ENCODE assay signal across 8 cellular contexts in genomic region chr16:30032083-30032819, GRCh38. TPM values are rescaled to one million over a fixed set of nuclear protein-coding genes. Genes with fewer than 3 reads are reported as not detected.
DNase-seq lines count a peak whose midpoint lies in the region; ATAC-seq and TF ChIP-seq lines count a peak whose summit lies in the region.

No MANE protein-coding gene starts in this region.

- no peak overlapping the region for H3K27ac ChIP-seq in CD8-positive, alpha-beta memory T cell (ENCODE audit: low read depth, low read length)

- POLR2A ChIA-PET in CD8-positive, alpha-beta memory T cell (lab: Charles Lee), result interaction anchor here (0.5 to 0.7 kb wide), 4 partner anchors 174 to 330 kb away, joined by 3 to 8 read pairs (median 6); no protein-coding TSS in a partner anchor
- POLR2A ChIA-PET in activated CD4-positive, alpha-beta memory T cell treated with anti-CD3 and anti-CD28 coated beads, Interleukin-2, amount 10 ng/mL, durations not matched to agents 7 days and 5 days (lab: Charles Lee), result interaction anchor here (0.6 to 2.0 kb wide), 5 partner anchors 9 to 332 kb away, joined by 3 to 7 read pairs (median 4); partner anchors contain the start of genes ALDOA, C16orf92 and HIRIP3

- H3K9ac ChIP-seq in endocrine pancreas (ENCODE audit: control insufficient read depth, insufficient read depth, low read length), result peak overlapping the region; percentile 15

- CTCF ChIA-PET in CD8-positive, alpha-beta memory T cell (lab: Charles Lee), result interaction anchor here (0.6 to 3.7 kb wide), 24 partner anchors 11 to 390 kb away, joined by 3 to 19 read pairs (median 4); partner anchors contain the start of gene TBX6
- CTCF ChIA-PET in activated CD4-positive, alpha-beta memory T cell treated with anti-CD3 and anti-CD28 coated beads, Interleukin-2, amount 10 ng/mL, durations not matched to agents 7 days and 5 days (lab: Charles Lee), result interaction anchor here (0.5 to 2.5 kb wide), 44 partner anchors 9 to 352 kb away, joined by 3 to 33 read pairs (median 4); partner anchors contain the start of genes ALDOA, C16orf92, CDIPT and CORO1A

- H3K9me3 ChIP-seq in CD8-positive, alpha-beta memory T cell (ENCODE audit: low read length), result no peaks in the 10 kb centered on the region
- no peaks in the 10 kb centered on the region for H3K9me3 ChIP-seq in endocrine pancreas (ENCODE audit: control insufficient read depth, low read length)

- ATAC-seq in naive B cell (ENCODE audit: low read depth in 2 of 2) (peak; percentile 58 to 70), HG02885 (IDR thresholded peaks at IDR 0.05; ENCODE audit: poor library complexity, unreplicated experiment) (no peak)

- H3K36me3 ChIP-seq in CD8-positive, alpha-beta memory T cell (ENCODE audit: insufficient read depth, low read length), result no peaks in the 10 kb centered on the region
- H3K36me3 ChIP-seq in endocrine pancreas (ENCODE audit: control insufficient read depth, insufficient read depth, low read length), result no peaks in the 10 kb centered on the region

- H3K4me3 Mint-ChIP-seq in CD8-positive, alpha-beta memory T cell, result peak overlapping the region in 5 of 7 donors; percentile 34 to 75 (median 54)
- no peak overlapping the region for H3K4me3 Mint-ChIP-seq in activated CD4-positive, alpha-beta memory T cell treated with anti-CD3 and anti-CD28 coated beads, Interleukin-2, amount 10 ng/mL, durations not matched to agents 7 days and 5 days
- H3K4me3 Mint-ChIP-seq in naive B cell (peak overlapping the region in 2 of 8 donors; percentile 36 to 53), type B pancreatic cell (peak overlapping the region; percentile 79)

- peaks cover 44% of the 10 kb centered on the region for H3K27me3 ChIP-seq in CD8-positive, alpha-beta memory T cell (ENCODE audit: insufficient read depth, low read length, poor library complexity, severe bottlenecking)
- H3K27me3 ChIP-seq in endocrine pancreas (ENCODE audit: control insufficient read depth, insufficient read depth, low read length), result no peaks in the 10 kb centered on the region

- no peak overlapping the region for H3K4me3 ChIP-seq in CD8-positive, alpha-beta memory T cell (ENCODE audit: low read length)
- H3K4me3 ChIP-seq in endocrine pancreas (ENCODE audit: control insufficient read depth, insufficient read depth, low read length), result no peak overlapping the region

- TF ChIP-seq CTCF in type B pancreatic cell (conservative IDR thresholded peaks at IDR 0.05), result peak; percentile 89

- peaks cover 35 to 59% of the 10 kb centered on the region in 2 donors for H3K27me3 Mint-ChIP-seq in CD8-positive, alpha-beta memory T cell
- peaks cover 45% of the 10 kb centered on the region for H3K27me3 Mint-ChIP-seq in activated CD4-positive, alpha-beta memory T cell treated with anti-CD3 and anti-CD28 coated beads, Interleukin-2, amount 10 ng/mL, durations not matched to agents 7 days and 5 days
- H3K27me3 Mint-ChIP-seq in naive B cell (peaks cover 44 to 69% (median 67%) of the 10 kb centered on the region in 3 donors), type B pancreatic cell (peaks cover 68% of the 10 kb centered on the region)

- DNase-seq in CD8-positive, alpha-beta memory T cell, result peak; percentile 38 to 70 (median 53)
- DNase-seq in HT1080 (ENCODE audit: low read depth) (peak; percentile 62), NOMO-1 (lab: John Stamatoyannopoulos, UW; ENCODE audit: unreplicated experiment in 2 of 2) (peak; percentile 33 to 62), naive B cell (peak; percentile 62), type B pancreatic cell (ENCODE audit: extremely low spot score, unreplicated experiment) (no peak)
- DNase-seq in activated CD4-positive, alpha-beta memory T cell treated with anti-CD3 and anti-CD28 coated beads, Interleukin-2, amount 10 ng/mL, durations not matched to agents 7 days and 5 days, result peak; percentile 72

- peaks cover 0 to 4% (median 0%) of the 10 kb centered on the region in 3 donors for H3K36me3 Mint-ChIP-seq in CD8-positive, alpha-beta memory T cell
- no peaks in the 10 kb centered on the region for H3K36me3 Mint-ChIP-seq in activated CD4-positive, alpha-beta memory T cell treated with anti-CD3 and anti-CD28 coated beads, Interleukin-2, amount 10 ng/mL, durations not matched to agents 7 days and 5 days (ENCODE audit: low read depth)
- H3K36me3 Mint-ChIP-seq in naive B cell (peaks cover 0 to 10% of the 10 kb centered on the region in 2 donors), type B pancreatic cell (no peaks in the 10 kb centered on the region)

- peaks cover 0 to 10% (median 5%) of the 10 kb centered on the region in 3 donors for H3K4me1 Mint-ChIP-seq in CD8-positive, alpha-beta memory T cell
- peaks cover 25% of the 10 kb centered on the region for H3K4me1 Mint-ChIP-seq in activated CD4-positive, alpha-beta memory T cell treated with anti-CD3 and anti-CD28 coated beads, Interleukin-2, amount 10 ng/mL, durations not matched to agents 7 days and 5 days
- H3K4me1 Mint-ChIP-seq in naive B cell (peaks cover 9 to 32% (median 13%) of the 10 kb centered on the region in 3 donors), type B pancreatic cell (ENCODE audit: unreplicated experiment) (peaks cover 5% of the 10 kb centered on the region)

- peak overlapping the region in 2 of 8 donors; percentile 43 to 64 for H3K27ac Mint-ChIP-seq in CD8-positive, alpha-beta memory T cell
- H3K27ac Mint-ChIP-seq in activated CD4-positive, alpha-beta memory T cell treated with anti-CD3 and anti-CD28 coated beads, Interleukin-2, amount 10 ng/mL, durations not matched to agents 7 days and 5 days, result no peak overlapping the region
- H3K27ac Mint-ChIP-seq in naive B cell (no peak overlapping the region), type B pancreatic cell (no peak overlapping the region)

- H3K9me3 Mint-ChIP-seq in CD8-positive, alpha-beta memory T cell, result no peaks in the 10 kb centered on the region
- no peaks in the 10 kb centered on the region for H3K9me3 Mint-ChIP-seq in activated CD4-positive, alpha-beta memory T cell treated with anti-CD3 and anti-CD28 coated beads, Interleukin-2, amount 10 ng/mL, durations not matched to agents 7 days and 5 days
- peaks cover 0 to 1% (median 0%) of the 10 kb centered on the region in 7 donors for H3K9me3 Mint-ChIP-seq in naive B cell
- H3K9me3 Mint-ChIP-seq in type B pancreatic cell, result no peaks in the 10 kb centered on the region

- peaks cover 4% of the 10 kb centered on the region for H3K4me1 ChIP-seq in CD8-positive, alpha-beta memory T cell (ENCODE audit: insufficient read depth, low read length)
- no peaks in the 10 kb centered on the region for H3K4me1 ChIP-seq in endocrine pancreas (ENCODE audit: control insufficient read depth, insufficient read depth, low read length)

RNA-seq across cellular contexts. Expression of gene TLCD3B, which starts 1.2 kb away (rescaled TPM):
- total RNA-seq in CD8-positive, alpha-beta memory T cell, result under 1 TPM; 0.55 to 0.84 TPM
- polyA plus RNA-seq in CD8-positive, alpha-beta memory T cell, result not detected
- total RNA-seq in HT1080 (2014; rRNA removed; shearing (Covaris generic)), result 0.11 and 0.13 TPM in 2 replicates
- 0.53 and 0.57 TPM in 2 replicates for polyA plus RNA-seq in HT1080 (2015; cell fraction: cytosol; rRNA removed)
- 0.62 and 0.74 TPM in 2 replicates for polyA plus RNA-seq in HT1080 (2015; cell fraction: nucleus; rRNA removed)
- 1 to 10 TPM; 6.0 to 6.9 TPM for total RNA-seq in activated CD4-positive, alpha-beta memory T cell treated with anti-CD3 and anti-CD28 coated beads, Interleukin-2, amount 10 ng/mL, durations not matched to agents 7 days and 5 days
- polyA plus RNA-seq in naive B cell (ENCODE audit: low read depth in 6 of 6), result not detected
- total RNA-seq in type B pancreatic cell (ENCODE audit: low replicate concordance), result 0.31 and 2.1 TPM in 2 replicates

RNA-seq across cellular contexts. Expression of gene C16orf92, which starts 9.3 kb away (rescaled TPM):
- not detected for total RNA-seq in CD8-positive, alpha-beta memory T cell
- polyA plus RNA-seq in CD8-positive, alpha-beta memory T cell, result not detected
- not detected in 2 replicates for total RNA-seq in HT1080 (2014; rRNA removed; shearing (Covaris generic))
- polyA plus RNA-seq in HT1080 (2015; cell fraction: cytosol; rRNA removed), result not detected in 2 replicates
- not detected in 2 replicates for polyA plus RNA-seq in HT1080 (2015; cell fraction: nucleus; rRNA removed)
- not detected for total RNA-seq in activated CD4-positive, alpha-beta memory T cell treated with anti-CD3 and anti-CD28 coated beads, Interleukin-2, amount 10 ng/mL, durations not matched to agents 7 days and 5 days
- polyA plus RNA-seq in naive B cell (ENCODE audit: low read depth in 6 of 6), result not detected
- not detected in 2 replicates for total RNA-seq in type B pancreatic cell (ENCODE audit: low replicate concordance)

RNA-seq across cellular contexts. Expression of gene DOC2A, which starts 21.4 kb away (rescaled TPM):
- total RNA-seq in CD8-positive, alpha-beta memory T cell, result under 1 TPM; 0.13 to 0.42 TPM
- polyA plus RNA-seq in CD8-positive, alpha-beta memory T cell, result not detected
- 0.10 and 0.63 TPM in 2 replicates for total RNA-seq in HT1080 (2014; rRNA removed; shearing (Covaris generic))
- polyA plus RNA-seq in HT1080 (2015; cell fraction: cytosol; rRNA removed), result 0.26 and 1.0 TPM in 2 replicates
- 2.8 and 3.9 TPM in 2 replicates for polyA plus RNA-seq in HT1080 (2015; cell fraction: nucleus; rRNA removed)
- not detected for total RNA-seq in activated CD4-positive, alpha-beta memory T cell treated with anti-CD3 and anti-CD28 coated beads, Interleukin-2, amount 10 ng/mL, durations not matched to agents 7 days and 5 days
- not detected for polyA plus RNA-seq in naive B cell (ENCODE audit: low read depth in 6 of 6)
- 6.9 and 9.7 TPM in 2 replicates for total RNA-seq in type B pancreatic cell (ENCODE audit: low replicate concordance)

RNA-seq across cellular contexts. Expression of gene ALDOA, which starts 33.3 kb away (rescaled TPM):
- total RNA-seq in CD8-positive, alpha-beta memory T cell, result 1,000 to 10,000 TPM; 1,907 to 1,909 TPM
- 1,157 TPM for polyA plus RNA-seq in CD8-positive, alpha-beta memory T cell
- total RNA-seq in HT1080 (2014; rRNA removed; shearing (Covaris generic)), result 1,753 and 2,052 TPM in 2 replicates
- polyA plus RNA-seq in HT1080 (2015; cell fraction: cytosol; rRNA removed), result 2,533 and 2,552 TPM in 2 replicates
- polyA plus RNA-seq in HT1080 (2015; cell fraction: nucleus; rRNA removed), result 2,008 and 2,184 TPM in 2 replicates
- 1,000 to 10,000 TPM; 1,403 to 1,450 TPM for total RNA-seq in activated CD4-positive, alpha-beta memory T cell treated with anti-CD3 and anti-CD28 coated beads, Interleukin-2, amount 10 ng/mL, durations not matched to agents 7 days and 5 days
- 100 to 1,000 TPM; 627 to 911 (median 721) TPM for polyA plus RNA-seq in naive B cell (ENCODE audit: low read depth in 6 of 6)
- 620 and 1,017 TPM in 2 replicates for total RNA-seq in type B pancreatic cell (ENCODE audit: low replicate concordance)

RNA-seq across cellular contexts. Expression of gene INO80E, which starts 36.2 kb away (rescaled TPM):
- 100 to 1,000 TPM; 121 to 123 TPM for total RNA-seq in CD8-positive, alpha-beta memory T cell
- polyA plus RNA-seq in CD8-positive, alpha-beta memory T cell, result 6.5 TPM
- 80.1 and 94.7 TPM in 2 replicates for total RNA-seq in HT1080 (2014; rRNA removed; shearing (Covaris generic))
- polyA plus RNA-seq in HT1080 (2015; cell fraction: cytosol; rRNA removed), result 87.8 and 112 TPM in 2 replicates
- polyA plus RNA-seq in HT1080 (2015; cell fraction: nucleus; rRNA removed), result 98.2 and 102 TPM in 2 replicates
- 100 to 1,000 TPM; 102 to 107 TPM for total RNA-seq in activated CD4-positive, alpha-beta memory T cell treated with anti-CD3 and anti-CD28 coated beads, Interleukin-2, amount 10 ng/mL, durations not matched to agents 7 days and 5 days
- 1 to 10 TPM; 2.1 to 8.7 (median 6.9) TPM for polyA plus RNA-seq in naive B cell (ENCODE audit: low read depth in 6 of 6)
- total RNA-seq in type B pancreatic cell (ENCODE audit: low replicate concordance), result 52.8 and 78.7 TPM in 2 replicates
